1 cellular context compared by ENCODE assay signal in genomic region chr20:63377256-63378114, GRCh38.
TF ChIP-seq lines count a peak whose summit lies in the region.

No MANE protein-coding gene starts in this region.

TF ChIP-seq in HepG2, 621 proteins besides CTCF, POLR2A, EP300 and RAD21 (continued from another document and continues in another):
- TF ChIP-seq ZNF142 (CRISPR knock-in tag; IDR thresholded peaks at IDR 0.05) (no peak), PATZ1 (CRISPR knock-in tag; IDR thresholded peaks at IDR 0.05) (peak; percentile 81), SOX13 (IDR thresholded peaks at IDR 0.05) (no peak), SOX13 (CRISPR knock-in tag; conservative IDR thresholded peaks at IDR 0.05 in 1 of 2, IDR thresholded peaks at IDR 0.05 in 1 of 2) (peak in 1 of 2 experiments; percentile 36; a peak in 1 of 4 replicates), ZNF841 (CRISPR knock-in tag; IDR thresholded peaks at IDR 0.05; ENCODE audit: borderline replicate concordance) (no peak), ZNF362 (CRISPR knock-in tag; IDR thresholded peaks at IDR 0.05; ENCODE audit: borderline replicate concordance) (no peak), E2F2 (CRISPR knock-in tag; IDR thresholded peaks at IDR 0.05; ENCODE audit: borderline replicate concordance) (no peak), IRF2 (CRISPR knock-in tag; IDR thresholded peaks at IDR 0.05) (no peak), PBX2 (CRISPR knock-in tag; IDR thresholded peaks at IDR 0.05) (no peak), TCF12 (IDR thresholded peaks at IDR 0.05) (no peak), TCF12 (CRISPR knock-in tag; IDR thresholded peaks at IDR 0.05) (no peak), CREM (IDR thresholded peaks at IDR 0.05) (no peak; the same call in 1 of the 2 replicates), CREM (CRISPR knock-in tag; IDR thresholded peaks at IDR 0.05) (no peak), CSRNP2 (CRISPR knock-in tag; conservative IDR thresholded peaks at IDR 0.05; ENCODE audit: low read depth) (no peak), ZNF605 (CRISPR knock-in tag; IDR thresholded peaks at IDR 0.05) (no peak), USF2 (IDR thresholded peaks at IDR 0.05; ENCODE audit: low read depth, low read length) (0 out of 2 replicates have a peak, but pooled peaks have one; percentile 9), USF2 (CRISPR knock-in tag; IDR thresholded peaks at IDR 0.05; ENCODE audit: borderline replicate concordance) (no peak; the same call in 1 of the 2 replicates), SP140L (CRISPR knock-in tag; IDR thresholded peaks at IDR 0.05; ENCODE audit: borderline replicate concordance) (no peak), ZSCAN29 (CRISPR knock-in tag; conservative IDR thresholded peaks at IDR 0.05) (no peak), FOXC1 (CRISPR knock-in tag; IDR thresholded peaks at IDR 0.05; ENCODE audit: borderline replicate concordance) (0 out of 2 replicates have a peak, but pooled peaks have one; percentile 23), XRCC5 (optimal IDR thresholded peaks at IDR 0.05; ENCODE audit: low read length) (no peak), ZNF570 (CRISPR knock-in tag; IDR thresholded peaks at IDR 0.05; ENCODE audit: borderline replicate concordance) (no peak), UBTF (CRISPR knock-in tag; IDR thresholded peaks at IDR 0.05) (no peak), ZNF546 (CRISPR knock-in tag; conservative IDR thresholded peaks at IDR 0.05) (no peak), PITX1 (CRISPR knock-in tag; IDR thresholded peaks at IDR 0.05) (0 out of 2 replicates have a peak, but pooled peaks have one; percentile 18), TSC22D2 (CRISPR knock-in tag; IDR thresholded peaks at IDR 0.05; ENCODE audit: borderline replicate concordance) (no peak), THAP7 (CRISPR knock-in tag; IDR thresholded peaks at IDR 0.05) (no peak), ELK4 (CRISPR knock-in tag; IDR thresholded peaks at IDR 0.05; ENCODE audit: borderline replicate concordance) (no peak), AFF4 (CRISPR knock-in tag; IDR thresholded peaks at IDR 0.05) (no peak), DMAP1 (CRISPR knock-in tag; IDR thresholded peaks at IDR 0.05) (no peak), REXO4 (CRISPR knock-in tag; IDR thresholded peaks at IDR 0.05; ENCODE audit: borderline replicate concordance) (no peak)
